Comparison of ENCODE assay signal across 8 cellular contexts in genomic region chr5:43191740-43192557, GRCh38. TPM values are rescaled to one million over a fixed set of nuclear protein-coding genes. Genes with fewer than 3 reads are reported as not detected.
DNase-seq lines count a peak whose midpoint lies in the region; ATAC-seq, FAIRE-seq and TF ChIP-seq lines count a peak whose summit lies in the region.

Gene NIM1K (plus strand): TSS chr5:43192225. CDS start chr5:43245776, 53,551 bp downstream.

- H3K4me1 ChIP-seq in CD4-positive, alpha-beta memory T cell (ENCODE audit: insufficient read depth, low read length) = peaks cover 28% of the 10 kb centered on the region
- H3K4me1 ChIP-seq in K562 (replicated peaks in 1 of 2; ENCODE audit: control insufficient read depth in 2 of 2, insufficient read depth in 2 of 2, low read length in 2 of 2) = peaks cover 5 to 10% of the 10 kb centered on the region in 2 experiments; a peak in 2 of 5 replicates
- peaks cover 12% of the 10 kb centered on the region for H3K4me1 ChIP-seq in iPS-15b (ENCODE audit: control insufficient read depth, insufficient read depth, low read length)

- H3K9me3 Mint-ChIP-seq in CD4-positive, alpha-beta memory T cell = peaks cover 0 to 5% (median 2%) of the 10 kb centered on the region in 8 donors

- H2AFZ ChIP-seq in K562 (ENCODE audit: low read depth, low read length) = peak within 1 kb of the TSS; percentile 54; the same call in 1 of the 2 replicates

- H4K20me1 ChIP-seq in K562 (replicated peaks; ENCODE audit: control insufficient read depth, insufficient read depth, low read length) = no peaks in the 10 kb centered on the region

- DNase-seq in CD4-positive, alpha-beta memory T cell = peak; percentile 12 to 63 (median 20)
- DNase-seq in T-helper 1 cell (peak in 3 of 5 donors; percentile 8 to 39 (median 15)), K562 (ENCODE audit: extremely low read depth in 1 of 4, low spot score in 3 of 4) (no peak), sciatic nerve (ENCODE audit: low spot score) (peak; percentile 80), HT-29 (ENCODE audit: low spot score) (no peak)

- FAIRE-seq in K562 (lab: Jason Lieb, UNC) = no peak

- no peak for TF ChIP-seq EP300 in K562 (IDR thresholded peaks at IDR 0.05; ENCODE audit: low read length)

- H3K79me2 ChIP-seq in K562 (ENCODE audit: control insufficient read depth, insufficient read depth, low read length) = no peaks in the 10 kb centered on the region

- H3K27ac ChIP-seq in CD4-positive, alpha-beta memory T cell (ENCODE audit: low read depth, low read length) = no peak within 1 kb of the TSS
- H3K27ac ChIP-seq in K562 (ENCODE audit: extremely low read depth, low read depth, low read length) = no peak within 1 kb of the TSS

- CTCF ChIA-PET in CD4-positive, alpha-beta memory T cell (lab: Charles Lee; ENCODE audit: partially characterized antibody) = no interaction called here
- CTCF ChIA-PET in K562 (lab: Yijun Ruan, JAX; ENCODE audit: low intra/inter-chr PET ratio) = no interaction called here

- no peaks in the 10 kb centered on the region for H3K27me3 ChIP-seq in CD4-positive, alpha-beta memory T cell (ENCODE audit: insufficient read depth, low read length)
- H3K27me3 ChIP-seq in K562 (ENCODE audit: control insufficient read depth in 2 of 2, insufficient read depth in 2 of 2, low read length in 2 of 2) (no peaks in the 10 kb centered on the region), iPS-15b (ENCODE audit: control insufficient read depth, insufficient read depth, low read length) (peaks cover 42% of the 10 kb centered on the region)

- WGBS in K562 (ENCODE audit: insufficient coverage, low coverage, missing lambda C conversion rate) = 89% methylated on average over 30 of the region's 64 CpGs

- H3K27ac Mint-ChIP-seq in CD4-positive, alpha-beta memory T cell = peak within 1 kb of the TSS; percentile 7 to 91 (median 81)

- peaks cover 12 to 18% of the 10 kb centered on the region in 2 donors for H3K27me3 Mint-ChIP-seq in CD4-positive, alpha-beta memory T cell

- peak within 1 kb of the TSS; percentile 12; the same call in 1 of the 2 replicates for H3K4me2 ChIP-seq in K562 (ENCODE audit: insufficient read depth, low read length)

- H3K4me1 Mint-ChIP-seq in CD4-positive, alpha-beta memory T cell = peaks cover 14 to 30% (median 21%) of the 10 kb centered on the region in 4 donors

- TF ChIP-seq RAD21 in K562 (CRISPR knock-in tag; conservative IDR thresholded peaks at IDR 0.05 in 1 of 2, IDR thresholded peaks at IDR 0.05 in 1 of 2) = no peak

- TF ChIP-seq POLR2A in K562 (conservative IDR thresholded peaks at IDR 0.05) = no peak

- no peaks in the 10 kb centered on the region for H3K9me3 ChIP-seq in CD4-positive, alpha-beta memory T cell (ENCODE audit: control insufficient read depth in 1 of 2, low read length in 2 of 2)
- H3K9me3 ChIP-seq in K562 (replicated peaks; ENCODE audit: control insufficient read depth, insufficient read depth, low read depth, low read length) (no peaks in the 10 kb centered on the region), iPS-15b (ENCODE audit: control insufficient read depth, insufficient read depth, low read length) (no peaks in the 10 kb centered on the region)

- H3K9me1 ChIP-seq in K562 (ENCODE audit: control insufficient read depth, insufficient read depth, low read length) = no peaks in the 10 kb centered on the region

- H3K9ac ChIP-seq in K562 (ENCODE audit: insufficient read depth in 1 of 2, low read depth in 2 of 2, low read length in 2 of 2) = no peak within 1 kb of the TSS
- H3K9ac ChIP-seq in iPS-15b (ENCODE audit: low read depth, low read length) = no peak within 1 kb of the TSS

- POLR2A ChIA-PET in CD4-positive, alpha-beta memory T cell (lab: Charles Lee; ENCODE audit: partially characterized antibody) = no interaction called here
- POLR2A ChIA-PET in K562 (lab: Yijun Ruan, JAX) = no interaction called here

- ATAC-seq in GM19438 (IDR thresholded peaks at IDR 0.05; ENCODE audit: low read depth, unreplicated experiment) = peak; percentile 80
- ATAC-seq in HG03520 (IDR thresholded peaks at IDR 0.05; ENCODE audit: unreplicated experiment) = peak; percentile 57
- ATAC-seq in K562 = no peak
- peak; percentile 81 for ATAC-seq in sciatic nerve

- intact Hi-C loops in CD4-positive, alpha-beta memory T cell (cut with micrococcal nuclease) = no loop called here
- intact Hi-C loops in K562 (cut with micrococcal nuclease) = no loop called here
- intact Hi-C loops in sciatic nerve (cut with DNase I) = no loop called here

- peaks cover 5 to 9% of the 10 kb centered on the region in 2 donors for H3K36me3 Mint-ChIP-seq in CD4-positive, alpha-beta memory T cell

- in situ Hi-C loops in K562 (cut with MboI) = no loop called here

- TF ChIP-seq CTCF in K562 (IDR thresholded peaks at IDR 0.05 in 2 of 3, conservative IDR thresholded peaks at IDR 0.05 in 1 of 3; ENCODE audit: insufficient read depth in 2 of 3, low read depth in 1 of 3, low read length in 3 of 3) = no peak

- peak within 1 kb of the TSS; percentile 85 to 92 (median 89) for H3K4me3 Mint-ChIP-seq in CD4-positive, alpha-beta memory T cell

- no TSS peak for BruUV-seq in K562 (replicated peaks; lab: Mats Ljungman, UMichigan)

- H3K36me3 ChIP-seq in CD4-positive, alpha-beta memory T cell (ENCODE audit: insufficient read depth, low read length) = no peaks in the 10 kb centered on the region
- H3K36me3 ChIP-seq in K562 (ENCODE audit: control insufficient read depth, insufficient read depth, low read length) (no peaks in the 10 kb centered on the region), iPS-15b (ENCODE audit: control insufficient read depth, insufficient read depth, low read length) (no peaks in the 10 kb centered on the region)

- H3K4me3 ChIP-seq in CD4-positive, alpha-beta memory T cell (ENCODE audit: low read length in 2 of 2) = peak within 1 kb of the TSS in 1 of 2 donors; percentile 58
- no peak within 1 kb of the TSS for H3K4me3 ChIP-seq in K562
- peak within 1 kb of the TSS; percentile 60 for H3K4me3 ChIP-seq in iPS-15b (ENCODE audit: low read depth, low read length)

TF ChIP-seq in K562, 482 proteins besides CTCF, POLR2A, EP300 and RAD21 (continues in another document):
- TF ChIP-seq TCF15 (CRISPR knock-in tag; IDR thresholded peaks at IDR 0.05) = no peak
- TF ChIP-seq COPS2 (conservative IDR thresholded peaks at IDR 0.05) = no peak
- no peak for TF ChIP-seq JUNB (CRISPR knock-in tag; conservative IDR thresholded peaks at IDR 0.05)
- TF ChIP-seq TRIM24 (IDR thresholded peaks at IDR 0.05) = no peak
- TF ChIP-seq DIDO1 (tag; IDR thresholded peaks at IDR 0.05; ENCODE audit: low read depth) = no peak
- no peak for TF ChIP-seq EP400 (IDR thresholded peaks at IDR 0.05)
- TF ChIP-seq ZNF197 (CRISPR knock-in tag; IDR thresholded peaks at IDR 0.05; ENCODE audit: low read depth) = no peak
- no peak for TF ChIP-seq MAZ (CRISPR knock-in tag; conservative IDR thresholded peaks at IDR 0.05 in 1 of 2, IDR thresholded peaks at IDR 0.05 in 1 of 2)
- no peak for TF ChIP-seq HEY1 (CRISPR knock-in tag; IDR thresholded peaks at IDR 0.05; ENCODE audit: borderline replicate concordance)
- no peak for TF ChIP-seq ZNF584 (CRISPR knock-in tag; IDR thresholded peaks at IDR 0.05; ENCODE audit: low read depth)
- TF ChIP-seq MTA1 (IDR thresholded peaks at IDR 0.05; ENCODE audit: borderline replicate concordance) = no peak
- no peak for TF ChIP-seq HDAC1 (IDR thresholded peaks at IDR 0.05)

RNA-seq across cellular contexts. Expression of gene NIM1K, which starts in this region (rescaled TPM):
- total RNA-seq in CD4-positive, alpha-beta memory T cell = under 1 TPM; 0.26 to 0.28 TPM
- polyA plus RNA-seq in CD4-positive, alpha-beta memory T cell = under 1 TPM; 0.24 to 0.40 TPM
- total RNA-seq in K562 (2011; cell fraction: chromatin; rRNA removed; ENCODE audit: low replicate concordance) = 0.12 and 0.14 TPM in 2 replicates
- not detected in 2 replicates for total RNA-seq in K562 (2011; cell fraction: nucleolus; rRNA removed)
- not detected in 2 replicates for total RNA-seq in K562 (2011; cell fraction: nucleoplasm; rRNA removed)
- total RNA-seq in K562 (2014; rRNA removed) (0.04 TPM in 1 of 2 replicates, not detected in the other), K562 (2014; rRNA removed; fragmentation: Illumina TruSeq; extraction: Trizol) (not detected in 2 replicates), K562 (2015; rRNA removed; fragmentation: Illumina TruSeq; extraction: Trizol) (0.07 and 0.08 TPM in 2 replicates), K562 (2021) (0.13 and 0.31 TPM in 2 replicates), sciatic nerve (5.4 TPM)
- polyA plus RNA-seq in K562 (2011; rRNA removed) (0.04 TPM in 1 of 2 replicates, not detected in the other), K562 (2014; fragmentation: Illumina TruSeq; extraction: Trizol) (0.04 and 0.09 TPM in 2 replicates), K562 (2014; fragmentation: Nextera tagmentation; extraction: Ambion mirVana) (under 1 TPM in 1 of 2 experiments, not detected in 1; 0.03 TPM), K562 (2014; rRNA removed) (0.34 TPM in 1 of 2 replicates, not detected in the other)
- 0.03 TPM in 1 of 2 replicates, not detected in the other for polyA plus RNA-seq in K562 (2011; cell fraction: cytosol; rRNA removed)
- 0.06 and 0.13 TPM in 2 replicates for polyA plus RNA-seq in K562 (2011; cell fraction: nucleus; rRNA removed)
- polyA plus RNA-seq in K562 (2012) = 0.08 TPM in 2 replicates
- polyA minus RNA-seq in K562 (2011; rRNA and poly(A)+ RNA removed) = 0.09 and 0.21 TPM in 2 replicates
- polyA minus RNA-seq in K562 (2011; cell fraction: cytosol; rRNA and poly(A)+ RNA removed) = not detected in 2 replicates
- 0.13 TPM in 1 of 2 replicates, not detected in the other for polyA minus RNA-seq in K562 (2011; cell fraction: nucleus; rRNA and poly(A)+ RNA removed)
- total RNA-seq in HT-29 (2014; rRNA removed; shearing (Covaris generic)) = not detected in 2 replicates

Comparison
In these comparisons a context has a peak if more than half of its experiments do, and no peak if none do; other contexts are left out.
1. Peak in DNase-seq in CD4-positive, alpha-beta memory T cell; RNA of the gene not detected or under 1 TPM.
2. DNase-seq: peak in T-helper 1 cell (3 of 5) and sciatic nerve (single experiment); none in K562 (0 of 4) and HT-29 (single experiment).